Comparison of ENCODE assay signal across 21 cellular contexts in genomic region chr5:38426493-38426892, GRCh38.
A peak's percentile ranks its signal among the peaks of the same experiment; 100 is the strongest.
DNase-seq lines count a peak whose midpoint lies in the region; ATAC-seq, FAIRE-seq and TF ChIP-seq lines count a peak whose summit lies in the region.
"Had no signal": no experiment of that assay in that cellular context is flagged by ENCODE, and none has a peak within 500 bp of the region (broad histone marks: within the 10 kb centered on the region; RNA-seq: fewer than 3 reads in every experiment).

No MANE protein-coding gene starts in this region.

- TF ChIP-seq EP300 in A549 (IDR thresholded peaks at IDR 0.05), result no peak

- H3K9me3 ChIP-seq in A549 (no peaks in the 10 kb centered on the region), HEK293 (ENCODE audit: control insufficient read depth, insufficient read depth, low read depth, low read length) (no peaks in the 10 kb centered on the region), adrenal gland (replicated peaks in 1 of 3) (no peaks in the 10 kb centered on the region)
- H3K9me3 ChIP-seq: colonic mucosa, pancreas, stomach, vagina had no signal

- no peaks in the 10 kb centered on the region for H3K36me3 ChIP-seq in HEK293 (ENCODE audit: control insufficient read depth in 2 of 2, insufficient read depth in 1 of 2, low read length in 2 of 2)
- H3K36me3 ChIP-seq in adrenal gland (replicated peaks in 1 of 2), result no peaks in the 10 kb centered on the region
- H3K36me3 ChIP-seq: colonic mucosa, pancreas, stomach, vagina had no signal

- H3K27ac ChIP-seq in A549 (peak overlapping the region; percentile 14 to 28; a peak in 2 of 6 replicates), HEK293 (ENCODE audit: extremely low read depth, low read depth, low read length) (no peak overlapping the region; the same call in 1 of the 2 replicates), foreskin keratinocyte (no peak overlapping the region), adrenal gland (no peak overlapping the region)
- H3K27ac ChIP-seq: colonic mucosa, pancreas, stomach, vagina had no signal

- intact Hi-C loops in adrenal gland (cut with DNase I), result no loop called here

- H3K27me3 ChIP-seq in foreskin keratinocyte (no peaks in the 10 kb centered on the region), adrenal gland (no peaks in the 10 kb centered on the region)
- H3K27me3 ChIP-seq: colonic mucosa, vagina had no signal

- peaks cover 8% of the 10 kb centered on the region; the same call in 2 of the 3 replicates for H3K4me1 ChIP-seq in A549
- peaks cover 15% of the 10 kb centered on the region; the same call in 1 of the 2 replicates for H3K4me1 ChIP-seq in HEK293 (ENCODE audit: control insufficient read depth, insufficient read depth, low read length)
- H3K4me1 ChIP-seq in foreskin keratinocyte, result peaks cover 16% of the 10 kb centered on the region
- H3K4me1 ChIP-seq in adrenal gland (replicated peaks in 1 of 2), result no peaks in the 10 kb centered on the region
- H3K4me1 ChIP-seq: colonic mucosa, pancreas, stomach, vagina had no signal

- DNase-seq in A549 (ENCODE audit: low read depth in 1 of 2, low spot score in 1 of 2) (no peak), amniotic epithelial cell (ENCODE audit: low read depth) (peak; percentile 70), foreskin keratinocyte (peak in 1 of 2 donors; percentile 42), adrenal gland (no peak)
- DNase-seq in stimulated activated naive CD4-positive, alpha-beta T cell treated with Interleukin-2 at 50 U/mL for 16 hours (lab: John Stamatoyannopoulos, UW), result no peak
- DNase-seq: activated CD8-positive, alpha-beta memory T cell treated with anti-CD3 and anti-CD28 coated beads for 24 hours; amygdala; colonic mucosa; HFFc6; KG1; left colon; NCI-H1105 treated with DMSO at 0.1 percent for 48 hours; pancreas; stomach had no signal

- CTCF ChIA-PET in A549 (lab: Yijun Ruan, JAX) (interaction anchor here (0.9 to 9.7 kb wide), 5 partner anchors 15 to 383 kb away, joined by 3 to 78 read pairs (median 7); no protein-coding TSS in a partner anchor), HEK293 (lab: Yijun Ruan, JAX) (interaction anchor here (0.7 to 2.1 kb wide), 9 partner anchors 9 to 1013 kb away, joined by 3 to 14 read pairs (median 3); no protein-coding TSS in a partner anchor)

- no peak for TF ChIP-seq POLR2A in A549 (IDR thresholded peaks at IDR 0.05; ENCODE audit: low read length)
- TF ChIP-seq POLR2A in adrenal gland (IDR thresholded peaks at IDR 0.05), result no peak

- TF ChIP-seq CTCF in A549 (IDR thresholded peaks at IDR 0.05) (no peak), HEK293 (tag by site-specific recombination; IDR thresholded peaks at IDR 0.05) (no peak), foreskin keratinocyte (conservative IDR thresholded peaks at IDR 0.05) (no peak), adrenal gland (IDR thresholded peaks at IDR 0.05) (no peak)

- no peak overlapping the region for H3K4me2 ChIP-seq in A549

- no peak for TF ChIP-seq RAD21 in A549 (conservative IDR thresholded peaks at IDR 0.05 in 1 of 2, IDR thresholded peaks at IDR 0.05 in 1 of 2)

- FAIRE-seq in A549 (lab: Jason Lieb, UNC), result no peak
- FAIRE-seq: GM12892, pancreas, TTC549 had no signal

- H3K4me3 ChIP-seq in A549 (no peak overlapping the region), HEK293 (ENCODE audit: low read depth, low read length) (no peak overlapping the region), adrenal gland (no peak overlapping the region)
- H3K4me3 ChIP-seq: colonic mucosa, pancreas, stomach, vagina had no signal

- POLR2A ChIA-PET in A549 (lab: Yijun Ruan, JAX), result no interaction called here
- POLR2A ChIA-PET in HEK293 (lab: Yijun Ruan, JAX), result interaction anchor here (1.5 kb wide), 1 partner anchor 15 kb away, joined by 3 read pairs; no protein-coding TSS in a partner anchor

- WGBS in A549 (ENCODE audit: missing lambda C conversion rate), result 50% methylated on average over 1 of the region's 1 CpG
- 81 to 100% (median 85%) methylated on average over 1 of the region's 1 CpG; no CpG with 5 or more reads in 1 of the 4 donors for WGBS in adrenal gland, 4 donors

- ATAC-seq in A549 (0 out of 6 replicates have a peak, but pooled peaks of 1 of the 2 experiments have one; percentile 36), foreskin keratinocyte (peak; percentile 23), GM19035 (IDR thresholded peaks at IDR 0.05; ENCODE audit: unreplicated experiment) (no peak), HG03571 (IDR thresholded peaks at IDR 0.05; ENCODE audit: unreplicated experiment) (no peak)
- ATAC-seq: activated T-helper 17 cell treated with anti-CD3 and anti-CD28 coated beads, Interleukin-2, amount 50 U/mL, for 72 hours; left colon; pancreas had no signal

TF ChIP-seq in A549, 52 proteins besides CTCF, POLR2A, EP300 and RAD21:
- TF ChIP-seq E2F6 (IDR thresholded peaks at IDR 0.05; ENCODE audit: borderline replicate concordance, low read depth) (no peak), ZFP36 (IDR thresholded peaks at IDR 0.05; ENCODE audit: borderline replicate concordance, partially characterized antibody) (no peak), KDM5A (IDR thresholded peaks at IDR 0.05) (no peak), BCL3 (IDR thresholded peaks at IDR 0.05) (no peak), NPAS2 (CRISPR knock-in tag; IDR thresholded peaks at IDR 0.05; ENCODE audit: borderline replicate concordance) (no peak)

TF ChIP-seq in HEK293, 187 proteins besides CTCF, POLR2A, EP300 and RAD21 (continues in another document):
- no peak for TF ChIP-seq ZNF488 (tag by site-specific recombination; IDR thresholded peaks at IDR 0.05)
- TF ChIP-seq ZNF776 (tag by site-specific recombination; IDR thresholded peaks at IDR 0.05; ENCODE audit: borderline replicate concordance), result no peak
- TF ChIP-seq ZBTB48 (tag by site-specific recombination; IDR thresholded peaks at IDR 0.05), result peak; percentile 84; the same call in 1 of the 2 replicates
- TF ChIP-seq ZFP3 (tag by site-specific recombination; IDR thresholded peaks at IDR 0.05; ENCODE audit: low read depth), result no peak
- peak; percentile 63; the same call in 1 of the 2 replicates for TF ChIP-seq ZBTB20 (tag by site-specific recombination; IDR thresholded peaks at IDR 0.05)
- 0 out of 2 replicates have a peak, but pooled peaks have one; percentile 20 for TF ChIP-seq ZNF518A (tag by site-specific recombination; conservative IDR thresholded peaks at IDR 0.05; ENCODE audit: low read depth)
- TF ChIP-seq ZNF692 (tag by site-specific recombination; IDR thresholded peaks at IDR 0.05), result 0 out of 2 replicates have a peak, but pooled peaks have one; percentile 15

Comparison
In these comparisons a context has a peak if more than half of its experiments do, and no peak if none do; other contexts are left out.
1. H3K27ac ChIP-seq: peak in A549 (2 of 2); none in HEK293 (single experiment), foreskin keratinocyte (single experiment) and adrenal gland (0 of 5).